Comparison of ENCODE assay signal across 26 cellular contexts in genomic region chr7:136655414-136655813, GRCh38.
DNase-seq lines count a peak whose midpoint lies in the region; ATAC-seq, FAIRE-seq and TF ChIP-seq lines count a peak whose summit lies in the region.
"Had no signal": no experiment of that assay in that cellular context is flagged by ENCODE, and none has a peak within 500 bp of the region (broad histone marks: within the 10 kb centered on the region; RNA-seq: fewer than 3 reads in every experiment).

No MANE protein-coding gene starts in this region.

- no peak for DNase-seq in activated CD4-positive, alpha-beta T cell treated with anti-CD3 and anti-CD28 coated beads for 36 hours
- no peak for DNase-seq in naive thymus-derived CD8-positive, alpha-beta T cell
- no peak for DNase-seq in GM12892 (ENCODE audit: insufficient read length)
- DNase-seq: 8988T; ACHN; BE2C; CD8-positive, alpha-beta memory T cell; DMS153; DND-41; HFFc6; MM.1S; NCI-H2029 treated with DMSO at 0.1 percent for 48 hours; NCI-H446 treated with DMSO at 0.1 percent for 48 hours; SHP77; T-cell had no signal

- H3K9me3 Mint-ChIP-seq in activated CD4-positive, alpha-beta T cell treated with anti-CD3 and anti-CD28 coated beads for 36 hours (ENCODE audit: low read depth), result peaks cover 3% of the 10 kb centered on the region
- peaks cover 0 to 30% (median 5%) of the 10 kb centered on the region in 9 donors for H3K9me3 Mint-ChIP-seq in naive thymus-derived CD8-positive, alpha-beta T cell
- H3K9me3 Mint-ChIP-seq: GM23338, HFFc6 had no signal

- ATAC-seq in GM18511 (IDR thresholded peaks at IDR 0.05; ENCODE audit: unreplicated experiment) (peak; percentile 61), GM21529 (IDR thresholded peaks at IDR 0.05; ENCODE audit: unreplicated experiment) (peak; percentile 53), HG03139 (IDR thresholded peaks at IDR 0.05; ENCODE audit: unreplicated experiment) (peak; percentile 68), HG03520 (IDR thresholded peaks at IDR 0.05; ENCODE audit: unreplicated experiment) (peak; percentile 45), GM19023 (IDR thresholded peaks at IDR 0.05; ENCODE audit: unreplicated experiment) (no peak)
- ATAC-seq in activated CD4-positive, alpha-beta T cell treated with anti-CD3 and anti-CD28 coated beads for 36 hours, result no peak
- ATAC-seq in naive thymus-derived CD8-positive, alpha-beta T cell, result no peak
- ATAC-seq: GM23338, K562, Panc1, T-cell had no signal

- intact Hi-C loops in activated CD4-positive, alpha-beta T cell treated with anti-CD3 and anti-CD28 coated beads for 36 hours (cut with DNase I, micrococcal nuclease), result no loop called here

- FAIRE-seq in GM12892 (lab: Jason Lieb, UNC), result no peak
- FAIRE-seq: GM19239, HTR-8/SVneo, K562 had no signal

- no peaks in the 10 kb centered on the region for H3K4me1 Mint-ChIP-seq in activated CD4-positive, alpha-beta T cell treated with anti-CD3 and anti-CD28 coated beads for 36 hours
- no peaks in the 10 kb centered on the region for H3K4me1 Mint-ChIP-seq in naive thymus-derived CD8-positive, alpha-beta T cell
- H3K4me1 Mint-ChIP-seq: CD14-positive monocyte; CD8-positive, alpha-beta memory T cell; T-cell had no signal

- no peaks in the 10 kb centered on the region for H3K27me3 Mint-ChIP-seq in activated CD4-positive, alpha-beta T cell treated with anti-CD3 and anti-CD28 coated beads for 36 hours
- H3K27me3 Mint-ChIP-seq in naive thymus-derived CD8-positive, alpha-beta T cell, result no peaks in the 10 kb centered on the region
- H3K27me3 Mint-ChIP-seq: CD8-positive, alpha-beta memory T cell; T-cell had no signal

- no peak overlapping the region for H3K4me3 Mint-ChIP-seq in activated CD4-positive, alpha-beta T cell treated with anti-CD3 and anti-CD28 coated beads for 36 hours
- H3K4me3 Mint-ChIP-seq in naive thymus-derived CD8-positive, alpha-beta T cell, result no peak overlapping the region
- H3K4me3 Mint-ChIP-seq: CD14-positive monocyte; CD8-positive, alpha-beta memory T cell; GM23338; HFFc6; T-cell had no signal

- TF ChIP-seq POLR2A in GM12892 (IDR thresholded peaks at IDR 0.05; ENCODE audit: low read depth, low read length), result no peak

- CTCF ChIA-PET in activated CD4-positive, alpha-beta T cell treated with anti-CD3 and anti-CD28 coated beads for 36 hours (lab: Charles Lee), result no interaction called here

- H3K27ac Mint-ChIP-seq in activated CD4-positive, alpha-beta T cell treated with anti-CD3 and anti-CD28 coated beads for 36 hours, result no peak overlapping the region
- H3K27ac Mint-ChIP-seq in naive thymus-derived CD8-positive, alpha-beta T cell, result no peak overlapping the region
- H3K27ac Mint-ChIP-seq: CD14-positive monocyte, GM23338, HFFc6, T-cell had no signal

- no peaks in the 10 kb centered on the region for H3K36me3 Mint-ChIP-seq in activated CD4-positive, alpha-beta T cell treated with anti-CD3 and anti-CD28 coated beads for 36 hours (ENCODE audit: low read depth)
- no peaks in the 10 kb centered on the region for H3K36me3 Mint-ChIP-seq in naive thymus-derived CD8-positive, alpha-beta T cell
- H3K36me3 Mint-ChIP-seq: CD14-positive monocyte; CD8-positive, alpha-beta memory T cell; T-cell had no signal

- POLR2A ChIA-PET in activated CD4-positive, alpha-beta T cell treated with anti-CD3 and anti-CD28 coated beads for 36 hours (lab: Charles Lee), result no interaction called here
- POLR2A ChIA-PET in naive thymus-derived CD8-positive, alpha-beta T cell (lab: Charles Lee), result no interaction called here

Comparison
In these comparisons a context has a peak if more than half of its experiments do, and no peak if none do; other contexts are left out.
1. ATAC-seq: peak in GM18511 (single experiment), GM21529 (single experiment), HG03139 (single experiment) and HG03520 (single experiment); none in activated CD4-positive, alpha-beta T cell treated with anti-CD3 and anti-CD28 coated beads for 36 hours (single experiment), naive thymus-derived CD8-positive, alpha-beta T cell (0 of 2) and GM19023 (single experiment).